27 cellular contexts compared by ENCODE assay signal in genomic region chrX:25202827-25203226, GRCh38.
"Had no signal": no experiment of that assay in that cellular context is flagged by ENCODE, and none has a peak within 500 bp of the region (broad histone marks: within the 10 kb centered on the region; RNA-seq: fewer than 3 reads in every experiment).

No MANE protein-coding gene starts in this region.

- H3K27ac ChIP-seq: esophagus squamous epithelium, heart right ventricle, left lung, neutrophil, parathyroid adenoma, right lobe of liver, thoracic aorta, tibial nerve, upper lobe of left lung had no signal

- H3K4me3 Mint-ChIP-seq: effector memory CD8-positive, alpha-beta T cell; mesothelial cell of epicardium; naive B cell; natural killer cell treated with Interleukin-12 subunit alpha and Interleukin-12 subunit beta and Interleukin-15 and Interleukin-18, amount 100 ng/mL, for 72 hours; neural crest cell; stimulated activated naive B cell treated with anti-CD40 and anti-IgM and Interleukin-4, amounts not matched to agents 10 μg/mL and 1 μg/mL and 100 μg/mL, for 72 hours; stimulated activated naive CD8-positive, alpha-beta T cell treated with anti-CD3 and anti-CD28 coated beads, Interleukin-15, Interleukin-2, amounts not matched to agents 100 ng/mL and 50 ng/mL, for 24 hours had no signal

- H3K27me3 ChIP-seq: esophagus squamous epithelium, left lung, neutrophil, right lobe of liver, tibial nerve, upper lobe of left lung had no signal

- H3K9me3 Mint-ChIP-seq: effector memory CD8-positive, alpha-beta T cell; mesothelial cell of epicardium; natural killer cell treated with Interleukin-12 subunit alpha and Interleukin-12 subunit beta and Interleukin-15 and Interleukin-18, amount 100 ng/mL, for 72 hours; stimulated activated naive CD8-positive, alpha-beta T cell treated with anti-CD3 and anti-CD28 coated beads, Interleukin-15, Interleukin-2, amounts not matched to agents 100 ng/mL and 50 ng/mL, for 24 hours had no signal

- H3K4me3 ChIP-seq: esophagus squamous epithelium, heart right ventricle, left lung, mucosa of descending colon, right lobe of liver, thoracic aorta, tibial nerve, upper lobe of left lung had no signal

- H3K4me1 Mint-ChIP-seq: mesothelial cell of epicardium; naive B cell; neural crest cell; stimulated activated naive B cell treated with anti-CD40 and anti-IgM and Interleukin-4, amounts not matched to agents 10 μg/mL and 1 μg/mL and 100 μg/mL, for 72 hours had no signal

- H3K27ac Mint-ChIP-seq: effector memory CD8-positive, alpha-beta T cell; mesothelial cell of epicardium; naive B cell; natural killer cell treated with Interleukin-12 subunit alpha and Interleukin-12 subunit beta and Interleukin-15 and Interleukin-18, amount 100 ng/mL, for 72 hours; progenitor cell of endocrine pancreas; stimulated activated naive B cell treated with anti-CD40 and anti-IgM and Interleukin-4, amounts not matched to agents 10 μg/mL and 1 μg/mL and 100 μg/mL, for 72 hours; stimulated activated naive CD8-positive, alpha-beta T cell treated with anti-CD3 and anti-CD28 coated beads, Interleukin-15, Interleukin-2, amounts not matched to agents 100 ng/mL and 50 ng/mL, for 24 hours had no signal

- H3K9me3 ChIP-seq: esophagus squamous epithelium, heart right ventricle, left lung, mucosa of descending colon, neutrophil, right lobe of liver, thoracic aorta, tibial nerve, upper lobe of left lung had no signal

- DNase-seq: effector memory CD8-positive, alpha-beta T cell; erythroblast; esophagus squamous epithelium; foreskin melanocyte; glutamatergic neuron; heart right ventricle; hippocampal formation; left cardiac atrium; left lung; mesenchymal stem cell; mucosa of descending colon; naive B cell; right lobe of liver; small intestine; stimulated activated CD4-positive, alpha-beta T cell treated with anti-CD3 and anti-CD28 coated beads, Interleukin-15, amount 100 ng/mL, for 24 hours; stimulated activated CD4-positive, alpha-beta T cell treated with anti-CD3 and anti-CD28 coated beads, Interleukin-2, amount 100 ng/mL, for 48 hours; stimulated activated naive B cell treated with anti-CD40 and anti-IgM and Interleukin-4, amounts not matched to agents 10 μg/mL and 1 μg/mL and 100 μg/mL, for 72 hours; upper lobe of left lung had no signal

- ATAC-seq: effector memory CD8-positive, alpha-beta T cell; heart right ventricle; left cardiac atrium; left lung; mucosa of descending colon; natural killer cell treated with Interleukin-12 subunit alpha and Interleukin-12 subunit beta and Interleukin-15 and Interleukin-18, amount 100 ng/mL, for 72 hours; right lobe of liver; stimulated activated naive B cell treated with anti-CD40 and anti-IgM and Interleukin-4, amounts not matched to agents 10 μg/mL and 1 μg/mL and 100 μg/mL, for 72 hours had no signal

- H3K27me3 Mint-ChIP-seq: naive B cell; progenitor cell of endocrine pancreas; stimulated activated naive CD8-positive, alpha-beta T cell treated with anti-CD3 and anti-CD28 coated beads, Interleukin-15, Interleukin-2, amounts not matched to agents 100 ng/mL and 50 ng/mL, for 24 hours had no signal

- H3K36me3 Mint-ChIP-seq: mesothelial cell of epicardium; naive B cell; natural killer cell treated with Interleukin-12 subunit alpha and Interleukin-12 subunit beta and Interleukin-15 and Interleukin-18, amount 100 ng/mL, for 72 hours; stimulated activated naive B cell treated with anti-CD40 and anti-IgM and Interleukin-4, amounts not matched to agents 10 μg/mL and 1 μg/mL and 100 μg/mL, for 72 hours had no signal

- H3K4me1 ChIP-seq: esophagus squamous epithelium, heart right ventricle, left lung, parathyroid adenoma, right lobe of liver, tibial nerve, upper lobe of left lung had no signal

- H3K36me3 ChIP-seq: esophagus squamous epithelium, heart right ventricle, left lung, neutrophil, right lobe of liver, thoracic aorta, tibial nerve, upper lobe of left lung had no signal
